12 cellular contexts compared by ENCODE assay signal in genomic region chr2:37982847-37983246, GRCh38.
"Had no signal": no experiment of that assay in that cellular context is flagged by ENCODE, and none has a peak within 500 bp of the region (broad histone marks: within the 10 kb centered on the region; RNA-seq: fewer than 3 reads in every experiment).

No MANE protein-coding gene starts in this region.

- H3K4me1 ChIP-seq: psoas muscle, right lobe of liver had no signal

- H3K4me3 ChIP-seq: hepatocyte, right lobe of liver had no signal

- DNase-seq: cortex of kidney had no signal

- H3K9me3 Mint-ChIP-seq: memory B cell; naive thymus-derived CD4-positive, alpha-beta T cell; stimulated activated naive B cell treated with anti-CD40 and anti-IgM and Interleukin-4, amounts not matched to agents 10 μg/mL and 1 μg/mL and 100 μg/mL, for 72 hours had no signal

- H3K79me2 ChIP-seq: hepatocyte had no signal

- H3K27me3 ChIP-seq: dorsolateral prefrontal cortex, hepatocyte, right lobe of liver, stomach had no signal

- H3K27ac Mint-ChIP-seq: memory B cell; naive thymus-derived CD4-positive, alpha-beta T cell; nephron progenitor cell; stimulated activated naive B cell treated with anti-CD40 and anti-IgM and Interleukin-4, amounts not matched to agents 10 μg/mL and 1 μg/mL and 100 μg/mL, for 72 hours had no signal

- H3K36me3 ChIP-seq: neutrophil, right lobe of liver, stomach, thoracic aorta had no signal

- H3K27ac ChIP-seq: dorsolateral prefrontal cortex, hepatocyte, neutrophil, psoas muscle, right lobe of liver, stomach, thoracic aorta had no signal

- H3K27me3 Mint-ChIP-seq: memory B cell; stimulated activated naive B cell treated with anti-CD40 and anti-IgM and Interleukin-4, amounts not matched to agents 10 μg/mL and 1 μg/mL and 100 μg/mL, for 72 hours had no signal

- H3K4me3 Mint-ChIP-seq: naive thymus-derived CD4-positive, alpha-beta T cell had no signal

- H3K9me3 ChIP-seq: neutrophil, psoas muscle, right lobe of liver, stomach, thoracic aorta had no signal
